In genomic region chr2:134153481-134153880, GRCh38 we compare ENCODE assay signal across 34 cellular contexts.
A peak's percentile ranks its signal among the peaks of the same experiment; 100 is the strongest.
DNase-seq lines count a peak whose midpoint lies in the region; ATAC-seq and TF ChIP-seq lines count a peak whose summit lies in the region.
"Had no signal": no experiment of that assay in that cellular context is flagged by ENCODE, and none has a peak within 500 bp of the region (broad histone marks: within the 10 kb centered on the region; RNA-seq: fewer than 3 reads in every experiment).

No MANE protein-coding gene starts in this region.

- H3K27ac Mint-ChIP-seq in stimulated activated memory B cell treated with anti-CD40 and anti-IgM and Interleukin-4, amounts not matched to agents 10 μg/mL and 1 μg/mL and 100 μg/mL, for 72 hours = peak overlapping the region; percentile 75
- H3K27ac Mint-ChIP-seq: activated CD4-positive, alpha-beta T cell treated with anti-CD3 and anti-CD28 coated beads, Interleukin-2, amount 10 ng/mL, durations not matched to agents 24 days and 14 days; activated naive CD8-positive, alpha-beta T cell treated with anti-CD3 and anti-CD28 coated beads for 36 hours; CD4-positive, CD25-positive, alpha-beta regulatory T cell; GM23338; mesothelial cell of epicardium; T-helper 2 cell treated with Interferon-gamma antibody and Interleukin-4, amounts not matched to agents 5 μg/mL and 100 μg/mL, for 36 hours had no signal

- no peaks in the 10 kb centered on the region for H3K9me3 ChIP-seq in left lung
- H3K9me3 ChIP-seq: esophagus squamous epithelium, pancreas, suprapubic skin, vagina had no signal

- no peaks in the 10 kb centered on the region for H3K27me3 Mint-ChIP-seq in stimulated activated memory B cell treated with anti-CD40 and anti-IgM and Interleukin-4, amounts not matched to agents 10 μg/mL and 1 μg/mL and 100 μg/mL, for 72 hours
- H3K27me3 Mint-ChIP-seq: activated CD4-positive, alpha-beta T cell treated with anti-CD3 and anti-CD28 coated beads, Interleukin-2, amount 10 ng/mL, durations not matched to agents 24 days and 14 days; activated naive CD8-positive, alpha-beta T cell treated with anti-CD3 and anti-CD28 coated beads for 36 hours; CD4-positive, CD25-positive, alpha-beta regulatory T cell; naive thymus-derived CD8-positive, alpha-beta T cell had no signal

- H3K9me3 Mint-ChIP-seq in stimulated activated memory B cell treated with anti-CD40 and anti-IgM and Interleukin-4, amounts not matched to agents 10 μg/mL and 1 μg/mL and 100 μg/mL, for 72 hours = peaks cover 12% of the 10 kb centered on the region
- H3K9me3 Mint-ChIP-seq: activated naive CD8-positive, alpha-beta T cell treated with anti-CD3 and anti-CD28 coated beads for 36 hours; naive thymus-derived CD8-positive, alpha-beta T cell; T-helper 2 cell treated with Interferon-gamma antibody and Interleukin-4, amounts not matched to agents 5 μg/mL and 100 μg/mL, for 36 hours had no signal

- TF ChIP-seq CTCF in left lung (IDR thresholded peaks at IDR 0.05) = no peak

- H3K4me3 Mint-ChIP-seq in stimulated activated memory B cell treated with anti-CD40 and anti-IgM and Interleukin-4, amounts not matched to agents 10 μg/mL and 1 μg/mL and 100 μg/mL, for 72 hours = no peak overlapping the region
- H3K4me3 Mint-ChIP-seq: activated CD4-positive, alpha-beta T cell treated with anti-CD3 and anti-CD28 coated beads, Interleukin-2, amount 10 ng/mL, durations not matched to agents 24 days and 14 days; activated naive CD8-positive, alpha-beta T cell treated with anti-CD3 and anti-CD28 coated beads for 36 hours; CD4-positive, CD25-positive, alpha-beta regulatory T cell; GM23338; mesothelial cell of epicardium; naive thymus-derived CD8-positive, alpha-beta T cell; T-helper 2 cell treated with Interferon-gamma antibody and Interleukin-4, amounts not matched to agents 5 μg/mL and 100 μg/mL, for 36 hours had no signal

- ATAC-seq in left lung (peak; percentile 81), SK-N-SH treated with all-trans-retinoic acid at 6 μM for 48 hours (no peak)
- ATAC-seq in stimulated activated memory B cell treated with anti-CD40 and anti-IgM and Interleukin-4, amounts not matched to agents 10 μg/mL and 1 μg/mL and 100 μg/mL, for 72 hours = no peak
- ATAC-seq: GM23338; left lobe of liver; naive thymus-derived CD8-positive, alpha-beta T cell; pancreas; PC-3; sciatic nerve had no signal

- DNase-seq in NCI-H2171 treated with DMSO at 0.1 percent for 48 hours (lab: John Stamatoyannopoulos, UW) (peak; percentile 30), NCI-H2171 (lab: John Stamatoyannopoulos, UW) (no peak), RPMI8226 (peak; percentile 4), left lung (no peak), SIG-M5 (lab: John Stamatoyannopoulos, UW) (no peak), pons (ENCODE audit: low spot score) (no peak)
- DNase-seq: activated CD4-positive, alpha-beta T cell treated with anti-CD3 and anti-CD28 coated beads, Interleukin-2, amount 10 ng/mL, durations not matched to agents 24 days and 14 days; activated effector memory CD4-positive, alpha-beta T cell treated with anti-CD3 and anti-CD28 coated beads, Interleukin-2, amount 50 U/mL, for 16 hours; activated naive CD8-positive, alpha-beta T cell treated with anti-CD3 and anti-CD28 coated beads for 36 hours; activated T-cell treated with anti-CD3 and anti-CD28 coated beads, Interleukin-2, amount 50 U/mL, for 1 hour; aorta; CD4-positive, CD25-positive, alpha-beta regulatory T cell; esophagus squamous epithelium; foreskin melanocyte; IMR-90; naive thymus-derived CD8-positive, alpha-beta T cell; NCI-H1105; NCI-H2029 treated with DMSO at 0.1 percent for 48 hours; NCI-H446 treated with DMSO at 0.1 percent for 48 hours; NK-92 treated with Interleukin-12 subunit alpha and Interleukin-12 subunit beta, amount 100 ng/mL, for 24 hours; pancreas; PC-3; stimulated activated CD4-positive, alpha-beta T cell treated with anti-CD3 and anti-CD28 coated beads, Interleukin-15, amount 100 ng/mL, for 24 hours; stimulated activated naive CD4-positive, alpha-beta T cell had no signal

- intact Hi-C loops in left lung (cut with DNase I) = no loop called here

- peaks cover 89% of the 10 kb centered on the region for H3K4me1 Mint-ChIP-seq in stimulated activated memory B cell treated with anti-CD40 and anti-IgM and Interleukin-4, amounts not matched to agents 10 μg/mL and 1 μg/mL and 100 μg/mL, for 72 hours
- H3K4me1 Mint-ChIP-seq: mesothelial cell of epicardium had no signal

- peaks cover 16 to 37% of the 10 kb centered on the region in 2 donors for H3K4me1 ChIP-seq in left lung
- H3K4me1 ChIP-seq: pancreas had no signal

- peak overlapping the region in 1 of 2 donors; percentile 20 for H3K27ac ChIP-seq in left lung
- H3K27ac ChIP-seq: 22Rv1, esophagus squamous epithelium, pancreas, suprapubic skin, vagina had no signal

- H3K4me3 ChIP-seq in left lung = no peak overlapping the region
- H3K4me3 ChIP-seq: esophagus squamous epithelium, GM23338, pancreas, suprapubic skin, vagina had no signal

- H3K36me3 ChIP-seq in left lung = no peaks in the 10 kb centered on the region
- H3K36me3 ChIP-seq: pancreas, suprapubic skin, vagina had no signal

- H3K36me3 Mint-ChIP-seq in stimulated activated memory B cell treated with anti-CD40 and anti-IgM and Interleukin-4, amounts not matched to agents 10 μg/mL and 1 μg/mL and 100 μg/mL, for 72 hours = peaks cover 25% of the 10 kb centered on the region

- H3K27me3 ChIP-seq in left lung = no peaks in the 10 kb centered on the region
- H3K27me3 ChIP-seq: esophagus squamous epithelium, pancreas, suprapubic skin, vagina had no signal

TF ChIP-seq in SK-N-SH treated with all-trans-retinoic acid at 6 μM for 48 hours, 23 proteins besides CTCF, POLR2A, EP300 and RAD21:
- TF ChIP-seq, protein P1, sequence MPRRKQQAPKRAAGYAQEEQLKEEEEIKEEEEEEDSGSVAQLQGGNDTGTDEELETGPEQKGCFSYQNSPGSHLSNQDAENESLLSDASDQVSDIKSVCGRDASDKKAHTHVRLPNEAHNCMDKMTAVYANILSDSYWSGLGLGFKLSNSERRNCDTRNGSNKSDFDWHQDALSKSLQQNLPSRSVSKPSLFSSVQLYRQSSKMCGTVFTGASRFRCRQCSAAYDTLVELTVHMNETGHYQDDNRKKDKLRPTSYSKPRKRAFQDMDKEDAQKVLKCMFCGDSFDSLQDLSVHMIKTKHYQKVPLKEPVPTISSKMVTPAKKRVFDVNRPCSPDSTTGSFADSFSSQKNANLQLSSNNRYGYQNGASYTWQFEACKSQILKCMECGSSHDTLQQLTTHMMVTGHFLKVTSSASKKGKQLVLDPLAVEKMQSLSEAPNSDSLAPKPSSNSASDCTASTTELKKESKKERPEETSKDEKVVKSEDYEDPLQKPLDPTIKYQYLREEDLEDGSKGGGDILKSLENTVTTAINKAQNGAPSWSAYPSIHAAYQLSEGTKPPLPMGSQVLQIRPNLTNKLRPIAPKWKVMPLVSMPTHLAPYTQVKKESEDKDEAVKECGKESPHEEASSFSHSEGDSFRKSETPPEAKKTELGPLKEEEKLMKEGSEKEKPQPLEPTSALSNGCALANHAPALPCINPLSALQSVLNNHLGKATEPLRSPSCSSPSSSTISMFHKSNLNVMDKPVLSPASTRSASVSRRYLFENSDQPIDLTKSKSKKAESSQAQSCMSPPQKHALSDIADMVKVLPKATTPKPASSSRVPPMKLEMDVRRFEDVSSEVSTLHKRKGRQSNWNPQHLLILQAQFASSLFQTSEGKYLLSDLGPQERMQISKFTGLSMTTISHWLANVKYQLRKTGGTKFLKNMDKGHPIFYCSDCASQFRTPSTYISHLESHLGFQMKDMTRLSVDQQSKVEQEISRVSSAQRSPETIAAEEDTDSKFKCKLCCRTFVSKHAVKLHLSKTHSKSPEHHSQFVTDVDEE (CRISPR knock-in tag; IDR thresholded peaks at IDR 0.05) = no peak
- TF ChIP-seq ZNF565 (CRISPR knock-in tag; conservative IDR thresholded peaks at IDR 0.05; ENCODE audit: low read depth) (no peak), ZC3H10 (CRISPR knock-in tag; IDR thresholded peaks at IDR 0.05) (no peak), CREB5 (CRISPR knock-in tag; IDR thresholded peaks at IDR 0.05; ENCODE audit: low read depth) (no peak)
TF ChIP-seq in SK-N-SH treated with all-trans-retinoic acid at 6 μM for 48 hours: peak in this region for 0.

Comparison
In these comparisons a context has a peak if more than half of its experiments do, and no peak if none do; other contexts are left out.
1. DNase-seq: peak in NCI-H2171 treated with DMSO at 0.1 percent for 48 hours (single experiment) and RPMI8226 (single experiment); none in NCI-H2171 (single experiment), left lung (0 of 2), SIG-M5 (single experiment) and pons (single experiment).